ENCODE assay signal across 9 cellular contexts in the genomic region with DNA sequence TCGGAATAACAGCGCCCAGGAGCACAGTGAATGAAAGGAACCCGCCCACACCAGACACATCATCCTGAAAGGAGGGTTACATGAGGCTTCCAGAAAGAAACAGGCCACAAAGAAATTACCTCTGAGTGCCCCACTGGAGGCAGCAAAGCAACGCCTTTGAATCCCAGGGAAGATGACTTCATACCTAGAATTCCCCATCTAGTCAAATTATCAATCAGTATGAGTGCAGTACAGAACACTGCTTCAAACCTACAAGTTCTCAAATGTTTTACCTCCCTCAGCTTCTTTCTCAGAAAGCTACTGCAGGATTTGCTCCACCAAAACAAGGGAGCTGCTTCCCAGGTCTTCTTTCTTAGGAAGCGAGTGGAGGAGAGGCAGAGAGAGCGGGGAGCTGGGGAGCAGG.
DNase-seq lines count a peak whose midpoint lies in the region; TF ChIP-seq lines count a peak whose summit lies in the region.
"Had no signal": no experiment of that assay in that cellular context is flagged by ENCODE, and none has a peak within 500 bp of the region (broad histone marks: within the 10 kb centered on the region; RNA-seq: fewer than 3 reads in every experiment).

No MANE protein-coding gene starts in this region.

- POLR2A ChIA-PET in MCF 10A (lab: Yijun Ruan, JAX), result interaction anchor here (1.3 kb wide), 1 partner anchor 11 kb away, joined by 3 read pairs; no protein-coding TSS in a partner anchor

- DNase-seq in MCF 10A (ENCODE audit: unreplicated experiment) (peak; percentile 38), breast epithelium (ENCODE audit: low spot score in 2 of 2) (no peak), HT1080 (ENCODE audit: low read depth) (peak; percentile 43), SIG-M5 treated with dmso at 0.1 percent for 504 hours (lab: John Stamatoyannopoulos, UW; ENCODE audit: unreplicated experiment) (no peak), endothelial cell (ENCODE audit: low spot score) (no peak), thyroid gland (no peak)
- peak; percentile 59 for DNase-seq in activated naive CD8-positive, alpha-beta T cell treated with anti-CD3 and anti-CD28 coated beads for 36 hours
- DNase-seq in stimulated activated CD4-positive, alpha-beta T cell treated with anti-CD3 and anti-CD28 coated beads, TNF-alpha, amount 100 ng/mL, for 48 hours (ENCODE audit: low read depth in 3 of 3), result peak in 2 of 3 donors; percentile 61 to 70
- DNase-seq: naive B cell had no signal

- H3K36me3 ChIP-seq in breast epithelium (no peaks in the 10 kb centered on the region), thyroid gland (no peaks in the 10 kb centered on the region)

- TF ChIP-seq CTCF in MCF 10A (IDR thresholded peaks at IDR 0.05; ENCODE audit: unreplicated experiment) (no peak), breast epithelium (IDR thresholded peaks at IDR 0.05) (no peak), endothelial cell (IDR thresholded peaks at IDR 0.05; ENCODE audit: unreplicated experiment) (no peak), thyroid gland (IDR thresholded peaks at IDR 0.05) (no peak)

- intact Hi-C loops in MCF 10A (cut with micrococcal nuclease) (loop anchor here (1.0 kb wide), 1 partner anchor 139 kb away; no protein-coding TSS in a partner anchor), breast epithelium (cut with DNase I; ENCODE audit: low total_unique reads) (no loop called here), thyroid gland (cut with DNase I) (no loop called here)

- TF ChIP-seq POLR2A in breast epithelium (IDR thresholded peaks at IDR 0.05), result no peak
- no peak for TF ChIP-seq POLR2A in thyroid gland (IDR thresholded peaks at IDR 0.05)

- peaks cover 8% of the 10 kb centered on the region for H3K9me3 Mint-ChIP-seq in MCF 10A (ENCODE audit: unreplicated experiment)
- H3K9me3 Mint-ChIP-seq in activated naive CD8-positive, alpha-beta T cell treated with anti-CD3 and anti-CD28 coated beads for 36 hours, result peaks cover 14% of the 10 kb centered on the region
- no peaks in the 10 kb centered on the region for H3K9me3 Mint-ChIP-seq in endothelial cell (ENCODE audit: unreplicated experiment)

- WGBS in thyroid gland, 2 donors, result 77 to 79% methylated on average over 6 of the region's 6 CpGs

- H3K4me1 Mint-ChIP-seq in MCF 10A (ENCODE audit: insufficient read depth, unreplicated experiment) (peaks cover 5% of the 10 kb centered on the region), endothelial cell (ENCODE audit: unreplicated experiment) (peaks cover 10% of the 10 kb centered on the region)
- H3K4me1 Mint-ChIP-seq in activated naive CD8-positive, alpha-beta T cell treated with anti-CD3 and anti-CD28 coated beads for 36 hours, result peaks cover 80% of the 10 kb centered on the region

- CTCF ChIA-PET in MCF 10A (lab: Yijun Ruan, JAX), result interaction anchor here (0.7 to 1.4 kb wide), 6 partner anchors 9 to 170 kb away, joined by 3 to 15 read pairs (median 3); no protein-coding TSS in a partner anchor

- no peak overlapping the region for H3K4me3 Mint-ChIP-seq in MCF 10A (ENCODE audit: unreplicated experiment)
- H3K4me3 Mint-ChIP-seq in activated naive CD8-positive, alpha-beta T cell treated with anti-CD3 and anti-CD28 coated beads for 36 hours, result peak overlapping the region; percentile 60
- no peak overlapping the region for H3K4me3 Mint-ChIP-seq in endothelial cell (ENCODE audit: unreplicated experiment)

- H3K27ac ChIP-seq in breast epithelium, result no peak overlapping the region
- no peak overlapping the region for H3K27ac ChIP-seq in thyroid gland

- H3K9me3 ChIP-seq in breast epithelium, result peaks cover 0 to 6% of the 10 kb centered on the region in 2 donors
- H3K9me3 ChIP-seq in thyroid gland, result no peaks in the 10 kb centered on the region

- BruUV-seq in MCF 10A (replicated peaks; lab: Mats Ljungman, UMichigan), result no TSS peak

- H3K4me3 ChIP-seq in breast epithelium (no peak overlapping the region), thyroid gland (replicated peaks in 1 of 3) (no peak overlapping the region)

- H3K27ac Mint-ChIP-seq in MCF 10A (ENCODE audit: low read depth, unreplicated experiment) (no peak overlapping the region), endothelial cell (ENCODE audit: unreplicated experiment) (no peak overlapping the region)
- H3K27ac Mint-ChIP-seq in activated naive CD8-positive, alpha-beta T cell treated with anti-CD3 and anti-CD28 coated beads for 36 hours, result peak overlapping the region; percentile 97

- H3K4me1 ChIP-seq in breast epithelium (no peaks in the 10 kb centered on the region), thyroid gland (peaks cover 17 to 31% of the 10 kb centered on the region in 2 donors)

- no peaks in the 10 kb centered on the region for H3K27me3 ChIP-seq in breast epithelium
- H3K27me3 ChIP-seq in thyroid gland, result no peaks in the 10 kb centered on the region

- H3K36me3 Mint-ChIP-seq in MCF 10A (ENCODE audit: insufficient read depth, unreplicated experiment), result no peaks in the 10 kb centered on the region
- peaks cover 93% of the 10 kb centered on the region for H3K36me3 Mint-ChIP-seq in activated naive CD8-positive, alpha-beta T cell treated with anti-CD3 and anti-CD28 coated beads for 36 hours
- H3K36me3 Mint-ChIP-seq in endothelial cell (ENCODE audit: low read depth, unreplicated experiment), result peaks cover 7% of the 10 kb centered on the region

- no peaks in the 10 kb centered on the region for H3K27me3 Mint-ChIP-seq in MCF 10A (ENCODE audit: insufficient read depth, unreplicated experiment)
- no peaks in the 10 kb centered on the region for H3K27me3 Mint-ChIP-seq in activated naive CD8-positive, alpha-beta T cell treated with anti-CD3 and anti-CD28 coated beads for 36 hours
- peaks cover 8% of the 10 kb centered on the region for H3K27me3 Mint-ChIP-seq in endothelial cell (ENCODE audit: unreplicated experiment)
- H3K27me3 Mint-ChIP-seq: naive B cell had no signal

Comparison
In these comparisons a context has a peak if more than half of its experiments do, and no peak if none do; other contexts are left out.
1. DNase-seq: peak in MCF 10A (single experiment), HT1080 (single experiment), activated naive CD8-positive, alpha-beta T cell treated with anti-CD3 and anti-CD28 coated beads for 36 hours (single experiment) and stimulated activated CD4-positive, alpha-beta T cell treated with anti-CD3 and anti-CD28 coated beads, TNF-alpha, amount 100 ng/mL, for 48 hours (2 of 3); none in breast epithelium (0 of 2), SIG-M5 treated with dmso at 0.1 percent for 504 hours (single experiment), endothelial cell (single experiment) and thyroid gland (0 of 2).